In genomic region chr16:13956635-13957196, GRCh38 we compare ENCODE assay signal across 9 cellular contexts. TPM values are rescaled to one million over a fixed set of nuclear protein-coding genes. Genes with fewer than 3 reads are reported as not detected.
DNase-seq lines count a peak whose midpoint lies in the region; ATAC-seq and TF ChIP-seq lines count a peak whose summit lies in the region.
"Had no signal": no experiment of that assay in that cellular context is flagged by ENCODE, and none has a peak within 500 bp of the region (broad histone marks: within the 10 kb centered on the region; RNA-seq: fewer than 3 reads in every experiment).

No MANE protein-coding gene starts in this region.

- peak overlapping the region; percentile 54 for H2AK5ac ChIP-seq in IMR-90 (ENCODE audit: low read depth, low read length)

- peaks cover 11% of the 10 kb centered on the region for H3K9me1 ChIP-seq in IMR-90 (ENCODE audit: insufficient read depth, low read length)

- H3K56ac ChIP-seq in IMR-90 (ENCODE audit: extremely low read depth, insufficient read depth, low read length): peak overlapping the region; percentile 73

- H3K9me3 ChIP-seq in IMR-90 (ENCODE audit: control insufficient read depth, insufficient read depth, low read length) (no peaks in the 10 kb centered on the region), skeletal muscle satellite cell (replicated peaks; ENCODE audit: low read length) (no peaks in the 10 kb centered on the region)

- peaks cover 5% of the 10 kb centered on the region for H3K4me1 ChIP-seq in IMR-90 (ENCODE audit: control insufficient read depth, insufficient read depth, low read length)
- H3K4me1 ChIP-seq in skeletal muscle satellite cell (ENCODE audit: control insufficient read depth, insufficient read depth, low read length): peaks cover 22% of the 10 kb centered on the region

- peak overlapping the region; percentile 80 for H2AFZ ChIP-seq in IMR-90 (replicated peaks; ENCODE audit: low read length, poor library complexity)

- TF ChIP-seq CTCF in IMR-90 (conservative IDR thresholded peaks at IDR 0.05; ENCODE audit: low read depth, low read length) (no peak), coronary artery (IDR thresholded peaks at IDR 0.05) (no peak)

- peak overlapping the region; percentile 69 for H4K5ac ChIP-seq in IMR-90 (ENCODE audit: low read depth, low read length)

- no CpG with 5 or more reads among the region's 14 CpGs for WGBS in IMR-90 (ENCODE audit: extremely low coverage in 2 of 2, insufficient read length in 1 of 2), 2 experiments

- H3K27ac Mint-ChIP-seq in T-helper 2 cell treated with Interferon-gamma antibody and Interleukin-4, amounts not matched to agents 5 μg/mL and 100 μg/mL, for 36 hours: peak overlapping the region; percentile 58
- no peak overlapping the region for H3K27ac Mint-ChIP-seq in stimulated activated naive CD8-positive, alpha-beta T cell treated with anti-CD3 and anti-CD28 coated beads, Interleukin-15, amount 100 ng/mL, for 72 hours

- H3K79me1 ChIP-seq in IMR-90 (ENCODE audit: low read depth in 1 of 2, low read length in 2 of 2): no peaks in the 10 kb centered on the region

- H2BK5ac ChIP-seq in IMR-90 (ENCODE audit: low read depth, low read length, poor library complexity, severe bottlenecking): peak overlapping the region; percentile 69

- H3K9ac ChIP-seq in IMR-90 (ENCODE audit: low read depth, low read length) (peak overlapping the region; percentile 43), skeletal muscle satellite cell (ENCODE audit: low read depth, low read length) (peak overlapping the region; percentile 72)

- H3K27me3 Mint-ChIP-seq in T-helper 2 cell treated with Interferon-gamma antibody and Interleukin-4, amounts not matched to agents 5 μg/mL and 100 μg/mL, for 36 hours (ENCODE audit: low read depth): peaks cover 2% of the 10 kb centered on the region
- H3K27me3 Mint-ChIP-seq in stimulated activated naive CD8-positive, alpha-beta T cell treated with anti-CD3 and anti-CD28 coated beads, Interleukin-15, amount 100 ng/mL, for 72 hours: peaks cover 32% of the 10 kb centered on the region

- dilution Hi-C loops in IMR-90 (cut with HindIII; ENCODE audit: low sequenced_read_pairs, unreplicated experiment): no loop called here

- CTCF ChIA-PET in IMR-90 (lab: Yijun Ruan, JAX): no interaction called here

- POLR2A ChIA-PET in IMR-90 (lab: Charles Lee; ENCODE audit: unreplicated experiment): no interaction called here

- H3K14ac ChIP-seq in IMR-90 (replicated peaks; ENCODE audit: low read depth, low read length): peak overlapping the region; percentile 46

- H3K18ac ChIP-seq in IMR-90 (ENCODE audit: low read depth, low read length): peak overlapping the region; percentile 76

- TF ChIP-seq RAD21 in IMR-90 (IDR thresholded peaks at IDR 0.05; ENCODE audit: low read length): no peak

- H3K23ac ChIP-seq in IMR-90 (ENCODE audit: low read depth, low read length): peak overlapping the region; percentile 78

- TF ChIP-seq POLR2A in IMR-90 (IDR thresholded peaks at IDR 0.05; ENCODE audit: low read depth, low read length): no peak

- in situ Hi-C loops in IMR-90 (cut with MboI; ENCODE audit: low sequenced_read_pairs): no loop called here

- DNase-seq in T-helper 2 cell treated with Interferon-gamma antibody and Interleukin-4, amounts not matched to agents 5 μg/mL and 100 μg/mL, for 36 hours (ENCODE audit: low spot score): no peak
- DNase-seq in T-helper 2 cell (no peak), IMR-90 (no peak), coronary artery (ENCODE audit: low spot score) (no peak), NCI-H128 (lab: John Stamatoyannopoulos, UW; ENCODE audit: unreplicated experiment) (no peak)
- no peak for DNase-seq in stimulated activated naive CD8-positive, alpha-beta T cell treated with anti-CD3 and anti-CD28 coated beads, Interleukin-15, amount 100 ng/mL, for 72 hours
- DNase-seq: T-helper 9 cell had no signal

- no peaks in the 10 kb centered on the region for H3K36me3 Mint-ChIP-seq in T-helper 2 cell treated with Interferon-gamma antibody and Interleukin-4, amounts not matched to agents 5 μg/mL and 100 μg/mL, for 36 hours (ENCODE audit: low read depth)

- H3K36me3 ChIP-seq in IMR-90 (ENCODE audit: control insufficient read depth, insufficient read depth, low read length) (no peaks in the 10 kb centered on the region), skeletal muscle satellite cell (ENCODE audit: insufficient read depth, low read length) (no peaks in the 10 kb centered on the region)

- peak overlapping the region; percentile 70; the same call in 2 of the 3 replicates for H2BK15ac ChIP-seq in IMR-90 (ENCODE audit: low read depth, low read length)

- H3K4ac ChIP-seq in IMR-90 (ENCODE audit: low read depth, low read length): peak overlapping the region; percentile 89

- H3K4me3 Mint-ChIP-seq in T-helper 2 cell treated with Interferon-gamma antibody and Interleukin-4, amounts not matched to agents 5 μg/mL and 100 μg/mL, for 36 hours: peak overlapping the region; percentile 53
- H3K4me3 Mint-ChIP-seq in stimulated activated naive CD8-positive, alpha-beta T cell treated with anti-CD3 and anti-CD28 coated beads, Interleukin-15, amount 100 ng/mL, for 72 hours: no peak overlapping the region

- intact Hi-C loops in IMR-90 (cut with micrococcal nuclease): loop anchor here (1.0 to 10.0 kb wide), 2 partner anchors 47 to 108 kb away; no protein-coding TSS in a partner anchor

- H2BK120ac ChIP-seq in IMR-90 (ENCODE audit: low read depth, low read length): peak overlapping the region; percentile 93

- ATAC-seq in IMR-90 (ENCODE audit: low read depth): no peak
- no peak for ATAC-seq in stimulated activated naive CD8-positive, alpha-beta T cell treated with anti-CD3 and anti-CD28 coated beads, Interleukin-15, amount 100 ng/mL, for 72 hours
- ATAC-seq in HG02973 (IDR thresholded peaks at IDR 0.05; ENCODE audit: unreplicated experiment): no peak

- H3K4me2 ChIP-seq in IMR-90 (ENCODE audit: low read depth, low read length) (peak overlapping the region; percentile 92), skeletal muscle satellite cell (ENCODE audit: low read length) (peak overlapping the region; percentile 94)

- H3K4me3 ChIP-seq in IMR-90 (ENCODE audit: insufficient read depth, low read depth, low read length): peak overlapping the region; percentile 32
- peak overlapping the region; percentile 62 for H3K4me3 ChIP-seq in coronary artery
- H3K4me3 ChIP-seq in skeletal muscle satellite cell (ENCODE audit: low read length): peak overlapping the region; percentile 64

- peak overlapping the region; percentile 79 for H2AK9ac ChIP-seq in IMR-90 (replicated peaks; ENCODE audit: low read depth, low read length, poor library complexity)

- H3K27me3 ChIP-seq in IMR-90 (ENCODE audit: control insufficient read depth, insufficient read depth, low read length) (no peaks in the 10 kb centered on the region), skeletal muscle satellite cell (ENCODE audit: control insufficient read depth, insufficient read depth, low read length) (no peaks in the 10 kb centered on the region)

- H2BK20ac ChIP-seq in IMR-90 (ENCODE audit: low read depth, low read length): peak overlapping the region; percentile 30

- H3K9me3 Mint-ChIP-seq in T-helper 2 cell treated with Interferon-gamma antibody and Interleukin-4, amounts not matched to agents 5 μg/mL and 100 μg/mL, for 36 hours: no peaks in the 10 kb centered on the region
- no peaks in the 10 kb centered on the region for H3K9me3 Mint-ChIP-seq in stimulated activated naive CD8-positive, alpha-beta T cell treated with anti-CD3 and anti-CD28 coated beads, Interleukin-15, amount 100 ng/mL, for 72 hours

- peak overlapping the region; percentile 41 to 85 for H4K8ac ChIP-seq in IMR-90 (ENCODE audit: low read depth in 2 of 2, low read length in 2 of 2)

- H3K27ac ChIP-seq in IMR-90 (ENCODE audit: insufficient read depth, low read length) (peak overlapping the region; percentile 89), coronary artery (peak overlapping the region; percentile 49 to 88)

- H3K4me1 Mint-ChIP-seq in T-helper 2 cell treated with Interferon-gamma antibody and Interleukin-4, amounts not matched to agents 5 μg/mL and 100 μg/mL, for 36 hours (ENCODE audit: low read depth): peaks cover 16% of the 10 kb centered on the region
- H3K4me1 Mint-ChIP-seq in stimulated activated naive CD8-positive, alpha-beta T cell treated with anti-CD3 and anti-CD28 coated beads, Interleukin-15, amount 100 ng/mL, for 72 hours: peaks cover 12% of the 10 kb centered on the region

- peaks cover 4% of the 10 kb centered on the region for H4K20me1 ChIP-seq in IMR-90 (ENCODE audit: insufficient read depth, low read length)

- H4K91ac ChIP-seq in IMR-90 (ENCODE audit: insufficient read depth, low read depth, low read length): peak overlapping the region; percentile 83

- BruUV-seq in IMR-90 (replicated peaks; lab: Mats Ljungman, UMichigan): no TSS peak

TF ChIP-seq in IMR-90, 13 proteins besides CTCF, POLR2A, EP300 and RAD21:
- TF ChIP-seq BHLHE40 (IDR thresholded peaks at IDR 0.05; ENCODE audit: low read depth, low read length): no peak
- TF ChIP-seq MAFK (IDR thresholded peaks at IDR 0.05; ENCODE audit: low read depth, low read length): no peak
- no peak for TF ChIP-seq SMC3 (IDR thresholded peaks at IDR 0.05; ENCODE audit: low read depth, low read length)
- TF ChIP-seq NFE2L2 (IDR thresholded peaks at IDR 0.05; ENCODE audit: low read depth, low read length): no peak
- no peak for TF ChIP-seq ELK1 (IDR thresholded peaks at IDR 0.05; ENCODE audit: borderline replicate concordance, low read depth, low read length)
- TF ChIP-seq FOS (IDR thresholded peaks at IDR 0.05; ENCODE audit: low read depth, low read length): no peak
- no peak for TF ChIP-seq CHD1 (IDR thresholded peaks at IDR 0.05; ENCODE audit: low read depth, low read length)
- no peak for TF ChIP-seq CEBPB (IDR thresholded peaks at IDR 0.05; ENCODE audit: low read depth, low read length)

RNA-seq across cellular contexts. Expression of gene ERCC4, which starts 36.8 kb away (rescaled TPM):
- total RNA-seq in IMR-90 (2012; rRNA removed): 10.0 and 19.2 TPM in 2 replicates
- 1.6 and 2.9 TPM in 2 replicates for polyA plus RNA-seq in IMR-90 (2012; rRNA removed)
- polyA plus RNA-seq in IMR-90 (2012; cell fraction: cytosol; rRNA removed): 2.2 and 2.8 TPM in 2 replicates
- 1.6 and 3.1 TPM in 2 replicates for polyA plus RNA-seq in IMR-90 (2012; cell fraction: nucleus; rRNA removed; ENCODE audit: low replicate concordance)
- total RNA-seq in skeletal muscle satellite cell (2012; rRNA removed): 7.2 and 9.6 TPM in 2 replicates
